Comparison of ENCODE assay signal across 1 cellular context in the genomic region with DNA sequence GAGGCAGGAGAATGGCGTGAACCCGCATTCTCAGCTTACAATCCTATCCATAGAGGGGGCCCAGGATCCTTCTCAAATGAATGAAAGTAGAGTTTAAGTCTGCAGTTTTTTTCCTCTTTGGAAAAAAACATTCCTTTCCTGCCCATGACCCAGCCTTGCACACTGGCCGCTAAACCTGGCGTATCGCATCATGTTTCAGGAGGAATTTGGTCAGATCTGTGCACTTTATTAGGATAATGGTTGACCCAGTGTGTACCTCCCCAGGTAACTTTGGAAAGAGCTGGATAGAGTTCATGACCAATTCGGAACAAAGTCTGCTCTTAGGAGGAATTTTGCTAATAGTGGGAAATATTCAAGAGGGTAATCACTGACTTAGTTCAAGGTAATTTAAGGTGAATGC.
TF ChIP-seq lines count a peak whose summit lies in the region.

No MANE protein-coding gene starts in this region.

TF ChIP-seq in GM23338, 12 proteins besides CTCF, POLR2A, EP300 and RAD21:
- TF ChIP-seq ZNF331 (CRISPR knock-in tag; IDR thresholded peaks at IDR 0.05; ENCODE audit: low read depth): no peak
